8 cellular contexts compared by ENCODE assay signal in genomic region chrX:13646154-13646549, GRCh38. TPM values are rescaled to one million over a fixed set of nuclear protein-coding genes. Genes with fewer than 3 reads are reported as not detected.
DNase-seq lines count a peak whose midpoint lies in the region; ATAC-seq, FAIRE-seq and TF ChIP-seq lines count a peak whose summit lies in the region.

No MANE protein-coding gene starts in this region.

- CTCF ChIA-PET in RWPE1 (lab: Yijun Ruan, JAX): interaction anchor here (0.6 to 2.0 kb wide), 4 partner anchors 113 to 508 kb away, joined by 3 to 13 read pairs (median 6); no protein-coding TSS in a partner anchor

- H3K27ac ChIP-seq in DND-41 (ENCODE audit: low read length) (no peak overlapping the region), RWPE1 (no peak overlapping the region), breast epithelium (no peak overlapping the region)

- H3K9me3 ChIP-seq in DND-41 (ENCODE audit: insufficient read depth, low read length, severe bottlenecking) (no peaks in the 10 kb centered on the region), breast epithelium (no peaks in the 10 kb centered on the region)

- H3K4me3 ChIP-seq in DND-41 (ENCODE audit: low read depth in 1 of 2, low read length in 2 of 2) (no peak overlapping the region), breast epithelium (no peak overlapping the region)

- no peaks in the 10 kb centered on the region for H3K79me2 ChIP-seq in DND-41 (ENCODE audit: insufficient read depth, low read length)

- TF ChIP-seq CTCF in DND-41 (IDR thresholded peaks at IDR 0.05; ENCODE audit: borderline replicate concordance, extremely low read depth, low read length, poor library complexity, severe bottlenecking) (peak; percentile 62), RWPE1 (conservative IDR thresholded peaks at IDR 0.05; ENCODE audit: low read depth) (peak; percentile 57), breast epithelium (IDR thresholded peaks at IDR 0.05) (peak in 2 of 3 donors; percentile 39 to 47)

- no peak overlapping the region for H3K9ac ChIP-seq in DND-41 (ENCODE audit: low read depth, low read length)

- no peaks in the 10 kb centered on the region for H4K20me1 ChIP-seq in DND-41 (ENCODE audit: insufficient read depth, low read length)

- H3K4me2 ChIP-seq in DND-41 (ENCODE audit: insufficient read depth, low read length): no peak overlapping the region

- ATAC-seq in DND-41 (ENCODE audit: insufficient read depth, low read depth) (peak; percentile 54; the same call in 1 of the 3 replicates), HG02623 (IDR thresholded peaks at IDR 0.05; ENCODE audit: unreplicated experiment) (no peak), GM21619 (IDR thresholded peaks at IDR 0.05; ENCODE audit: unreplicated experiment) (no peak)

- intact Hi-C loops in breast epithelium (cut with DNase I; ENCODE audit: low total_unique reads): no loop called here

- H3K4me1 ChIP-seq in DND-41 (ENCODE audit: insufficient read depth, low read length): no peaks in the 10 kb centered on the region
- H3K4me1 ChIP-seq in breast epithelium: no peaks in the 10 kb centered on the region

- POLR2A ChIA-PET in RWPE1 (lab: Yijun Ruan, JAX; ENCODE audit: low non-redundant PET): no interaction called here

- H2AFZ ChIP-seq in DND-41 (ENCODE audit: low read depth, low read length): no peak overlapping the region

- H3K36me3 ChIP-seq in DND-41 (ENCODE audit: insufficient read depth, low read length): no peaks in the 10 kb centered on the region
- H3K36me3 ChIP-seq in breast epithelium: no peaks in the 10 kb centered on the region

- peak; percentile 34 for DNase-seq in DND-41
- DNase-seq in HuH-7 (ENCODE audit: low spot score): peak; percentile 10
- no peak for DNase-seq in RWPE1 (ENCODE audit: low spot score)
- peak in 1 of 2 donors; percentile 51 for DNase-seq in breast epithelium (ENCODE audit: low spot score in 2 of 2)
- DNase-seq in stimulated activated CD8-positive, alpha-beta memory T cell treated with anti-CD3 and anti-CD28 coated beads, Interleukin-4, amount 100 ng/mL, for 24 hours (ENCODE audit: low read depth): peak; percentile 22

- TF ChIP-seq POLR2A in breast epithelium (IDR thresholded peaks at IDR 0.05): no peak

- H3K27me3 ChIP-seq in DND-41 (ENCODE audit: insufficient read depth, low read length, poor library complexity) (no peaks in the 10 kb centered on the region), breast epithelium (peaks cover 0 to 66% of the 10 kb centered on the region in 2 donors)

- peak; percentile 87 for FAIRE-seq in islet of Langerhans (lab: Jason Lieb, UNC)

RNA-seq across cellular contexts. Expression of gene TCEANC, which starts 6.8 kb away (rescaled TPM):
- 1 to 10 TPM; 4.6 to 7.8 (median 5.2) TPM for total RNA-seq in breast epithelium

RNA-seq across cellular contexts. Expression of gene RAB9A, which starts 42.8 kb away (rescaled TPM):
- total RNA-seq in breast epithelium: 10 to 100 TPM; 41.0 to 63.4 (median 43.2) TPM
